In the genomic region with DNA sequence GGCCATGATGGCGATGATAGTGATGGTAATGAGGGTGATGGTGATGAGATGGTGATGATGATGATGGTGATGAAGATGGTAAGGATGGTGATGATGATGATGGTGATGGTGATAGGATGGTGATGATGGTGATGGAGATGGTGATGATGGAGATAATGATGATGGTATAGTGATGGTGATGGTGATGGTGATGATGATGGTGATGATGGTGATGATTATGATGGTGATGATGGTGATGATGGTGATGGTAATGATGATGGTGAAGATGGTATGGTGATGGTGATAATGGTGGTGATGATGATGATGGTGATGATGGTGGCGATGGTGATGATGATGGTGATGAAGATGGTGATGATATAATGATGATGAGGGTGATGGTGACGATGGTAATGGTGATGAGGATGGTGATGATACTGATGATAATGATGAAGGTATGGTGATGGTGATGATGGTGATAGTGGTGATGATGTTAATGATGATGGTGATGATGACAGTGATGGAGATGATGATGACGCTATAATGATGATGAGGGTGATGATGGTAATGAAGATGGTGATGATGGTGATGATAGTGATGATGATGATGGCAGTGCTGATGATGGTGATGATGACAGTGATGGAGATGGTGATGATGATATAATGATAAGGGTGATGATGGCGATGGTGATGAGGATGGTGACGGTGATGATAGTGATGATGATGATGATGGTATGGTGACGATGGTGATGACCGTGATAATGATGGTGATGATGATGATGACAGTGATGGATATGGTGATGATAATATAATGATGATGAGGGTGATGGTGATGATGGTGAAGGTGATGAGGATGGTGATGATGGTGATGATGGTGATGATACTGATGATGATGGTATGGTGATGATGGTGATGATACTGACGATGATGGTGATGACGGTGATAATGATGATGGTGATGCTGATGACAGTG, we compare ENCODE assay signal across 28 cellular contexts. TPM values are rescaled to one million over a fixed set of nuclear protein-coding genes. Genes with fewer than 3 reads are reported as not detected.
"Had no signal": no experiment of that assay in that cellular context is flagged by ENCODE, and none has a peak within 500 bp of the region (broad histone marks: within the 10 kb centered on the region; RNA-seq: fewer than 3 reads in every experiment).

No MANE protein-coding gene starts in this region.

- H3K27ac Mint-ChIP-seq: naive thymus-derived CD8-positive, alpha-beta T cell had no signal

- DNase-seq: cortex of kidney; dorsolateral prefrontal cortex; effector CD8-positive, alpha-beta T cell; heart left ventricle; hypothalamus; kidney glomerular epithelial cell; mammary epithelial cell; mucosa of descending colon; naive thymus-derived CD8-positive, alpha-beta T cell; posterior cingulate gyrus; sigmoid colon; stimulated activated CD4-positive, alpha-beta T cell treated with anti-CD3 and anti-CD28 coated beads, Interleukin-2, amount 100 ng/mL, for 24 hours; stimulated activated naive CD4-positive, alpha-beta T cell; stomach; substantia nigra; transverse colon had no signal

- H3K4me3 Mint-ChIP-seq: naive thymus-derived CD8-positive, alpha-beta T cell had no signal

- H3K9me3 Mint-ChIP-seq: naive thymus-derived CD8-positive, alpha-beta T cell had no signal

- H3K4me3 ChIP-seq: dorsolateral prefrontal cortex, heart left ventricle, mucosa of descending colon, sigmoid colon, skin epidermis, stomach, thoracic aorta, transverse colon had no signal

- H3K36me3 Mint-ChIP-seq: naive thymus-derived CD8-positive, alpha-beta T cell had no signal

- H3K9me3 ChIP-seq: heart left ventricle, mucosa of descending colon, sigmoid colon, stomach, thoracic aorta, transverse colon had no signal

- H3K27me3 ChIP-seq: dorsolateral prefrontal cortex, sigmoid colon, stomach, transverse colon had no signal

- FAIRE-seq: frontal cortex, islet of Langerhans had no signal

- H3K27ac ChIP-seq: dorsolateral prefrontal cortex, heart left ventricle, sigmoid colon, skin epidermis, stomach, thoracic aorta, transverse colon had no signal

- H3K27me3 Mint-ChIP-seq: naive thymus-derived CD8-positive, alpha-beta T cell had no signal

- H3K36me3 ChIP-seq: heart left ventricle, sigmoid colon, stomach, thoracic aorta, transverse colon had no signal

RNA-seq across cellular contexts. Expression of a gene that starts 48.5 kb away (rescaled TPM):
- total RNA-seq: dorsolateral prefrontal cortex; esophagus mucosa; fibroblast of lung; frontal cortex; glomerular endothelial cell; heart left ventricle; lower leg skin; mammary epithelial cell; mucosa of descending colon; naive thymus-derived CD8-positive, alpha-beta T cell; osteocyte; pulmonary artery endothelial cell; sigmoid colon; stomach; thoracic aorta; transverse colon; ureter had no signal
- polyA plus RNA-seq: fibroblast of lung; heart left ventricle; mammary epithelial cell; naive thymus-derived CD8-positive, alpha-beta T cell; neural cell; sigmoid colon; stomach had no signal

RNA-seq across cellular contexts. Expression of a gene that starts 57.9 kb away (rescaled TPM):
- total RNA-seq: dorsolateral prefrontal cortex; esophagus mucosa; fibroblast of lung; frontal cortex; glomerular endothelial cell; heart left ventricle; lower leg skin; mammary epithelial cell; mucosa of descending colon; naive thymus-derived CD8-positive, alpha-beta T cell; osteocyte; pulmonary artery endothelial cell; sigmoid colon; stomach; thoracic aorta; transverse colon; ureter had no signal
- polyA plus RNA-seq: fibroblast of lung; heart left ventricle; mammary epithelial cell; naive thymus-derived CD8-positive, alpha-beta T cell; neural cell; sigmoid colon; stomach had no signal
